26 cellular contexts compared by ENCODE assay signal in the genomic region with DNA sequence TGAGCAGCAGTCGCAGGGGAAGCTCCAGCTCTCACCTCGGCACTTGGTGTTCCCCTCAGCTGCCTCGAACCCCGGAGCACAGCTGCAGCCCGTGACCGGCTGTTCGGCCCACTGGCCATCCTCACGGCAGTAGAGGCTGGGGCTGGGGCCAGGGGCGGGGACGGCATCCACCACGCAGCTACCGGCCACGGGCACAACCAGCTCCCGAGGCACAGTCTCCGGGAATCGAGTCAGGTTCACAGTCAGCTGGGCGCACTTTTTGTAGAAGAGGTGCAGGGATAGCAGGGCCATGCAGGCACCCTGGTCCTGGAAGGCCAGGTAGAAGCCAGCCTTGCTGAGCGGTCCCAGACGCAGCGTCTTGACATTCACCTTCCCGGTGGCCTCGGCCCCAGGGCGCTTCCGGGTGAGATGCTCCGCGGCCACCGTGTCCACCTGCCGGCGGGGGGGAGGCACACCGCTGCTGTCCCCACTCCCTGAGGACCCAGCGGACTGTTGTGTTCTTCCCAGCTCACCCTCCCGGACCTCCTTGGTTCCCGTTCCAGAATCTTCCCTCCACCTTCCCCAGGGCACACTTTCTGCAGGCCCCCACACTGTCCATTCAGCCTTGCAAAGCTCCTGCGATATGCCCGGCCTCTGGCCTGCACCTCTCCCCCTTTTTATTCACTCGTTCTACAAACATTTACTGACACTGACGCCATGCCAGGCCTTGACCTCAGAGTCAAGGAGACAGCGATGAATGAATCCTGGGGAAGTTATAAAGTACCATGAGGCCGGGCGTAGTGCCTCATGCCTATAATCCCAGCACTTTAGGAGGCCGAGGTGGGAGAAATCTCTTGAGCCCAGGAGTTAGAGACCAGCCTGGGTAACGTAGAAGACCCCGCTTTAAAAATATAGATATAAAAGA.
"Had no signal": no experiment of that assay in that cellular context is flagged by ENCODE, and none has a peak within 500 bp of the region (broad histone marks: within the 10 kb centered on the region; RNA-seq: fewer than 3 reads in every experiment).

No MANE protein-coding gene starts in this region.

- H3K4me1 ChIP-seq: parathyroid adenoma had no signal

- DNase-seq: activated CD4-positive, alpha-beta memory T cell treated with anti-CD3 and anti-CD28 coated beads for 36 hours; activated CD4-positive, alpha-beta T cell treated with anti-CD3 and anti-CD28 coated beads for 48 hours; activated effector memory CD4-positive, alpha-beta T cell treated with anti-CD3 and anti-CD28 coated beads, Interleukin-2, amount 50 U/mL, for 16 hours; activated naive CD4-positive, alpha-beta T cell treated with anti-CD3 and anti-CD28 coated beads, Interleukin-2, amount 50 U/mL, for 16 hours; activated naive CD8-positive, alpha-beta T cell treated with anti-CD3 and anti-CD28 coated beads, Interleukin-2, amount 50 U/mL, for 24 hours; activated T-cell treated with anti-CD3 and anti-CD28 coated beads, Interleukin-2, amount 50 U/mL, for 72 hours; anterior cingulate cortex; body of pancreas; cortex of kidney; endodermal cell; heart left ventricle; islet precursor cell; left cardiac atrium; lower lobe of right lung; naive thymus-derived CD4-positive, alpha-beta T cell; right cardiac atrium; stomach; T-helper 2 cell; transverse colon had no signal

- H3K9me3 Mint-ChIP-seq: activated CD4-positive, alpha-beta memory T cell treated with anti-CD3 and anti-CD28 coated beads for 36 hours; activated naive CD8-positive, alpha-beta T cell treated with anti-CD3 and anti-CD28 coated beads, Interleukin-2, amount 50 U/mL, for 24 hours; activated T-cell treated with anti-CD3 and anti-CD28 coated beads, Interleukin-2, amount 50 U/mL, for 72 hours; endodermal cell; naive thymus-derived CD4-positive, alpha-beta T cell; stimulated activated memory B cell treated with anti-CD40 and anti-IgM and Interleukin-4, amounts not matched to agents 10 μg/mL and 1 μg/mL and 100 μg/mL, for 72 hours had no signal

- H2AFZ ChIP-seq: parathyroid adenoma had no signal

- H3K36me3 Mint-ChIP-seq: activated CD4-positive, alpha-beta memory T cell treated with anti-CD3 and anti-CD28 coated beads for 36 hours; stimulated activated memory B cell treated with anti-CD40 and anti-IgM and Interleukin-4, amounts not matched to agents 10 μg/mL and 1 μg/mL and 100 μg/mL, for 72 hours had no signal

- H3K27ac ChIP-seq: body of pancreas, cardiac muscle cell, epithelial cell of prostate, gastroesophageal sphincter, heart left ventricle, lower lobe of right lung, neutrophil, parathyroid adenoma, stomach, suprapubic skin, transverse colon had no signal

- H3K4me3 ChIP-seq: body of pancreas, cardiac muscle cell, gastroesophageal sphincter, heart left ventricle, lower lobe of right lung, stomach, suprapubic skin, transverse colon had no signal

- H3K9me3 ChIP-seq: body of pancreas, gastroesophageal sphincter, heart left ventricle, lower lobe of right lung, neutrophil, stomach, suprapubic skin, transverse colon had no signal

- H3K4me3 Mint-ChIP-seq: activated CD4-positive, alpha-beta memory T cell treated with anti-CD3 and anti-CD28 coated beads for 36 hours; activated naive CD8-positive, alpha-beta T cell treated with anti-CD3 and anti-CD28 coated beads, Interleukin-2, amount 50 U/mL, for 24 hours; activated T-cell treated with anti-CD3 and anti-CD28 coated beads, Interleukin-2, amount 50 U/mL, for 72 hours; endodermal cell; naive thymus-derived CD4-positive, alpha-beta T cell; stimulated activated memory B cell treated with anti-CD40 and anti-IgM and Interleukin-4, amounts not matched to agents 10 μg/mL and 1 μg/mL and 100 μg/mL, for 72 hours had no signal

- H3K27me3 ChIP-seq: body of pancreas, cardiac muscle cell, gastroesophageal sphincter had no signal

- H3K27ac Mint-ChIP-seq: activated CD4-positive, alpha-beta memory T cell treated with anti-CD3 and anti-CD28 coated beads for 36 hours; activated naive CD8-positive, alpha-beta T cell treated with anti-CD3 and anti-CD28 coated beads, Interleukin-2, amount 50 U/mL, for 24 hours; activated T-cell treated with anti-CD3 and anti-CD28 coated beads, Interleukin-2, amount 50 U/mL, for 72 hours; endodermal cell; stimulated activated memory B cell treated with anti-CD40 and anti-IgM and Interleukin-4, amounts not matched to agents 10 μg/mL and 1 μg/mL and 100 μg/mL, for 72 hours had no signal

- ATAC-seq: activated naive CD8-positive, alpha-beta T cell treated with anti-CD3 and anti-CD28 coated beads, Interleukin-2, amount 50 U/mL, for 24 hours; activated T-cell treated with anti-CD3 and anti-CD28 coated beads, Interleukin-2, amount 50 U/mL, for 72 hours; body of pancreas; gastroesophageal sphincter; heart left ventricle; left cardiac atrium; lower lobe of right lung; naive thymus-derived CD4-positive, alpha-beta T cell; right cardiac atrium; stimulated activated memory B cell treated with anti-CD40 and anti-IgM and Interleukin-4, amounts not matched to agents 10 μg/mL and 1 μg/mL and 100 μg/mL, for 72 hours had no signal

- H3K9ac ChIP-seq: parathyroid adenoma had no signal
